In genomic region chr10:116195583-116195982, GRCh38 we compare ENCODE assay signal across 26 cellular contexts.
"Had no signal": no experiment of that assay in that cellular context is flagged by ENCODE, and none has a peak within 500 bp of the region (broad histone marks: within the 10 kb centered on the region; RNA-seq: fewer than 3 reads in every experiment).

No MANE protein-coding gene starts in this region.

- H3K4me3 Mint-ChIP-seq: dendritic cell treated with granulocyte-macrophage colony-stimulating factor and Interleukin-4, amounts not matched to agents 40 ng/mL and 50 ng/mL, for 4 days; effector memory CD8-positive, alpha-beta T cell; endodermal cell had no signal

- H3K27ac Mint-ChIP-seq: dendritic cell treated with granulocyte-macrophage colony-stimulating factor and Interleukin-4, amounts not matched to agents 40 ng/mL and 50 ng/mL, for 4 days; effector memory CD8-positive, alpha-beta T cell; endodermal cell had no signal

- ATAC-seq: effector memory CD8-positive, alpha-beta T cell; esophagus mucosa; foreskin keratinocyte; gastrocnemius medialis; gastroesophageal sphincter; heart left ventricle; heart right ventricle had no signal

- H3K9me3 ChIP-seq: colonic mucosa, gastrocnemius medialis had no signal

- H3K9me3 Mint-ChIP-seq: dendritic cell treated with granulocyte-macrophage colony-stimulating factor and Interleukin-4, amounts not matched to agents 40 ng/mL and 50 ng/mL, for 4 days; effector memory CD8-positive, alpha-beta T cell had no signal

- H3K4me2 ChIP-seq: hepatocyte had no signal

- H3K27me3 ChIP-seq: colonic mucosa, esophagus muscularis mucosa, esophagus squamous epithelium, foreskin keratinocyte, gastrocnemius medialis, gastroesophageal sphincter, heart left ventricle, heart right ventricle, hepatocyte had no signal

- H3K27ac ChIP-seq: colonic mucosa, coronary artery, dorsolateral prefrontal cortex, epithelial cell of prostate, esophagus muscularis mucosa, esophagus squamous epithelium, foreskin keratinocyte, gastrocnemius medialis, gastroesophageal sphincter, heart left ventricle, heart right ventricle, hepatocyte had no signal

- H3K4me3 ChIP-seq: colonic mucosa, coronary artery, dorsolateral prefrontal cortex, esophagus muscularis mucosa, esophagus squamous epithelium, gastrocnemius medialis, gastroesophageal sphincter, heart left ventricle, heart right ventricle, hepatocyte had no signal

- H3K4me1 Mint-ChIP-seq: endodermal cell had no signal

- DNase-seq: colonic mucosa; cortex of kidney; dermis blood vessel endothelial cell; dorsolateral prefrontal cortex; effector CD4-positive, alpha-beta T cell; effector CD8-positive, alpha-beta T cell; effector memory CD4-positive, alpha-beta T cell; effector memory CD8-positive, alpha-beta T cell; endodermal cell; erythroblast; esophagus squamous epithelium; foreskin fibroblast; foreskin keratinocyte; foreskin melanocyte; gastrocnemius medialis; glutamatergic neuron; head of caudate nucleus; heart left ventricle; heart right ventricle had no signal

- H2AFZ ChIP-seq: hepatocyte had no signal

- H3K36me3 ChIP-seq: colonic mucosa, esophagus muscularis mucosa, esophagus squamous epithelium, gastrocnemius medialis, gastroesophageal sphincter, heart left ventricle, heart right ventricle had no signal

- H3K27me3 Mint-ChIP-seq: dendritic cell treated with granulocyte-macrophage colony-stimulating factor and Interleukin-4, amounts not matched to agents 40 ng/mL and 50 ng/mL, for 4 days; effector memory CD8-positive, alpha-beta T cell had no signal

- H3K4me1 ChIP-seq: colonic mucosa, esophagus muscularis mucosa, esophagus squamous epithelium, foreskin keratinocyte, gastrocnemius medialis, gastroesophageal sphincter, heart left ventricle, heart right ventricle had no signal
